In the genomic region with DNA sequence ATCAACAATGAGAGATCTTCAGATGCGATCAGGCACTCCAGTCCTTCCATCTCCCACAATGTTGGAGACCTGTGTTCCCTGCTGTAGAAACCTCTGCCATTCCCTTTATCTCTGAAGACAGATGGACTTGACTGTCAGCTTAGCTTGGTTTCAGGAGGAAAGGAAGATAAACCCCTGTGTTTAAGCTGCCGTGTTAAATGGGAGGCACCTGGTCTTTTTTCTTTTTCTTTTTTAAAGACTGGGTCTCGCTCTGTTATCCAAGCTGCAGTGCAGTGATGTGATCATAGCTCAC, we compare ENCODE assay signal across 23 cellular contexts.
"Had no signal": no experiment of that assay in that cellular context is flagged by ENCODE, and none has a peak within 500 bp of the region (broad histone marks: within the 10 kb centered on the region; RNA-seq: fewer than 3 reads in every experiment).

No MANE protein-coding gene starts in this region.

- ATAC-seq: heart left ventricle; sciatic nerve; stimulated activated memory B cell treated with anti-CD40 and anti-IgM and Interleukin-4, amounts not matched to agents 10 μg/mL and 1 μg/mL and 100 μg/mL, for 72 hours had no signal

- H3K9me3 Mint-ChIP-seq: naive B cell; nephron; stimulated activated memory B cell treated with anti-CD40 and anti-IgM and Interleukin-4, amounts not matched to agents 10 μg/mL and 1 μg/mL and 100 μg/mL, for 72 hours; stimulated activated naive CD8-positive, alpha-beta T cell treated with anti-CD3 and anti-CD28 coated beads, Interleukin-15, Interleukin-2, amounts not matched to agents 100 ng/mL and 50 ng/mL, for 24 hours had no signal

- H3K27me3 ChIP-seq: foreskin keratinocyte, spleen, tibial artery, upper lobe of left lung, uterus had no signal

- H3K27me3 Mint-ChIP-seq: stimulated activated memory B cell treated with anti-CD40 and anti-IgM and Interleukin-4, amounts not matched to agents 10 μg/mL and 1 μg/mL and 100 μg/mL, for 72 hours had no signal

- DNase-seq: dorsolateral prefrontal cortex; effector memory CD4-positive, alpha-beta T cell; erythroblast; heart left ventricle; hippocampal formation; kidney glomerular epithelial cell; mesendoderm; naive B cell; spleen; stimulated activated CD4-positive, alpha-beta T cell treated with anti-CD3 and anti-CD28 coated beads, Interleukin-15, amount 100 ng/mL, for 24 hours; stimulated activated CD4-positive, alpha-beta T cell treated with anti-CD3 and anti-CD28 coated beads, Interleukin-1b, Interleukin-23, amount 100 ng/mL, for 48 hours; stimulated activated CD4-positive, alpha-beta T cell treated with anti-CD3 and anti-CD28 coated beads, Interleukin-4, amount 100 ng/mL, for 24 hours; tibial artery; upper lobe of left lung; uterus had no signal

- H3K36me3 ChIP-seq: heart left ventricle, spleen, tibial artery, upper lobe of left lung, uterus had no signal

- H3K9me3 ChIP-seq: heart left ventricle, psoas muscle, spleen, tibial artery, upper lobe of left lung, uterus had no signal

- H3K4me3 Mint-ChIP-seq: naive B cell; nephron; stimulated activated memory B cell treated with anti-CD40 and anti-IgM and Interleukin-4, amounts not matched to agents 10 μg/mL and 1 μg/mL and 100 μg/mL, for 72 hours; stimulated activated naive CD8-positive, alpha-beta T cell treated with anti-CD3 and anti-CD28 coated beads, Interleukin-15, Interleukin-2, amounts not matched to agents 100 ng/mL and 50 ng/mL, for 24 hours had no signal

- H3K27ac Mint-ChIP-seq: nephron; stimulated activated memory B cell treated with anti-CD40 and anti-IgM and Interleukin-4, amounts not matched to agents 10 μg/mL and 1 μg/mL and 100 μg/mL, for 72 hours; stimulated activated naive CD8-positive, alpha-beta T cell treated with anti-CD3 and anti-CD28 coated beads, Interleukin-15, Interleukin-2, amounts not matched to agents 100 ng/mL and 50 ng/mL, for 24 hours had no signal

- H3K4me3 ChIP-seq: coronary artery, dorsolateral prefrontal cortex, heart left ventricle, psoas muscle, spleen, tibial artery, upper lobe of left lung, uterus had no signal

- H3K27ac ChIP-seq: coronary artery, dorsolateral prefrontal cortex, foreskin keratinocyte, heart left ventricle, parathyroid adenoma, psoas muscle, spleen, tibial artery, upper lobe of left lung, uterus had no signal
